8 cellular contexts compared by ENCODE assay signal in genomic region chr6:5260661-5261544, GRCh38. TPM values are rescaled to one million over a fixed set of nuclear protein-coding genes. Genes with fewer than 3 reads are reported as not detected.
DNase-seq lines count a peak whose midpoint lies in the region; ATAC-seq lines count a peak whose summit lies in the region.

TSS of gene FARS2 (plus strand) at chr6:5261513.
TSS of gene LYRM4 (minus strand) at chr6:5260950. CDS start at chr6:5260733, 217 bp downstream.

- DNase-seq in NCI-H69 (lab: John Stamatoyannopoulos, UW) (peak; percentile 94), cortex of kidney (lab: John Stamatoyannopoulos, UW) (peak; percentile 51), left lobe of liver (ENCODE audit: low spot score) (peak; percentile 92)
- peak; percentile 90 for DNase-seq in activated CD4-positive, alpha-beta T cell treated with anti-CD3 and anti-CD28 coated beads, Interleukin-2, amount 50 U/mL, for 1 hour
- DNase-seq in stimulated activated CD4-positive, alpha-beta T cell treated with anti-CD3 and anti-CD28 coated beads, Interleukin-2, amount 100 ng/mL, for 24 hours: peak; percentile 89 to 92

- H3K36me3 ChIP-seq in BLaER1: peaks cover 19% of the 10 kb centered on the region

- H3K4me3 ChIP-seq in BLaER1: peak within 1 kb of the TSS; percentile 75

- peaks cover 25% of the 10 kb centered on the region for H3K4me1 ChIP-seq in BLaER1

- H3K9me3 ChIP-seq in BLaER1: no peaks in the 10 kb centered on the region

- H3K4me2 ChIP-seq in BLaER1: peak within 1 kb of the TSS; percentile 86

- H3K9ac ChIP-seq in BLaER1: peak within 1 kb of the TSS; percentile 99

- H3K27me3 ChIP-seq in BLaER1: no peaks in the 10 kb centered on the region

- H3K27ac ChIP-seq in BLaER1: peak within 1 kb of the TSS; percentile 98

- no peaks in the 10 kb centered on the region for H4K20me1 ChIP-seq in BLaER1

- peak; percentile 66 for ATAC-seq in GM19328 (IDR thresholded peaks at IDR 0.05; ENCODE audit: unreplicated experiment)
- peak; percentile 36 for ATAC-seq in HG03469 (IDR thresholded peaks at IDR 0.05; ENCODE audit: unreplicated experiment)
- peak; percentile 94 for ATAC-seq in left lobe of liver

RNA-seq across cellular contexts. Expression of gene FARS2, which starts in this region (rescaled TPM):
- 10.0 TPM for total RNA-seq in left lobe of liver

RNA-seq across cellular contexts. Expression of gene LYRM4, which starts in this region (rescaled TPM):
- total RNA-seq in left lobe of liver: 7.7 TPM

Comparison
In these comparisons a context has a peak if more than half of its experiments do, and no peak if none do; other contexts are left out.
1. Peak in every context shown above with its lines: DNase-seq, ATAC-seq, H3K4me3 ChIP-seq and H3K27ac ChIP-seq.
2. ATAC-seq: peak in every context shown above with its lines; median percentile 94 in left lobe of liver; 66 in GM19328; 36 in HG03469.